8 cellular contexts compared by ENCODE assay signal in genomic region chr19:51108066-51108804, GRCh38. TPM values are rescaled to one million over a fixed set of nuclear protein-coding genes. Genes with fewer than 3 reads are reported as not detected.
DNase-seq lines count a peak whose midpoint lies in the region; ATAC-seq and TF ChIP-seq lines count a peak whose summit lies in the region.

Gene CTU1 (minus strand): TSS chr19:51108409. CDS start chr19:51104569, 3,840 bp downstream.

- peaks cover 9% of the 10 kb centered on the region; the same call in 2 of the 3 replicates for H3K36me3 Mint-ChIP-seq in GM23338 (ENCODE audit: low read depth)
- peaks cover 26% of the 10 kb centered on the region for H3K36me3 Mint-ChIP-seq in activated T-helper 2 cell treated with anti-CD3 and anti-CD28 coated beads, Interferon-gamma antibody, Interleukin-2, Interleukin-4, amounts not matched to agents 10 μg/mL and 5 μg/mL and 100 μg/mL, durations not matched to agents 14 hours and 24 hours and 36 hours (ENCODE audit: low read depth)
- H3K36me3 Mint-ChIP-seq in naive thymus-derived CD8-positive, alpha-beta T cell: peaks cover 0 to 26% (median 0%) of the 10 kb centered on the region in 3 donors

- H3K79me2 ChIP-seq in DOHH2 (ENCODE audit: control insufficient read depth, low read length) (peaks cover 36% of the 10 kb centered on the region), GM23338 (replicated peaks; ENCODE audit: insufficient read depth) (peaks cover 8% of the 10 kb centered on the region)

- POLR2A ChIA-PET in naive thymus-derived CD8-positive, alpha-beta T cell (lab: Charles Lee): interaction anchor here (0.8 to 0.9 kb wide), 3 partner anchors 15 to 23 kb away, joined by 3 to 5 read pairs (median 3); no protein-coding TSS in a partner anchor

- ATAC-seq in GM23338: peak; percentile 96
- ATAC-seq in naive thymus-derived CD8-positive, alpha-beta T cell: peak; percentile 97 to 99

- TF ChIP-seq CTCF in DOHH2 (IDR thresholded peaks at IDR 0.05; ENCODE audit: low read depth, low read length, poor library complexity, severe bottlenecking) (no peak), GM23338 (conservative IDR thresholded peaks at IDR 0.05; ENCODE audit: low read depth in 2 of 2) (no peak), fibroblast of mammary gland (conservative IDR thresholded peaks at IDR 0.05; ENCODE audit: control insufficient read depth, insufficient read depth, low read depth, low read length) (no peak)

- peak; percentile 99 for DNase-seq in GM23338 (ENCODE audit: low spot score)
- DNase-seq in LHCN-M2 (ENCODE audit: low read depth): peak; percentile 99
- peak; percentile 99 for DNase-seq in RPMI8226
- DNase-seq in activated T-helper 2 cell treated with anti-CD3 and anti-CD28 coated beads, Interferon-gamma antibody, Interleukin-2, Interleukin-4, amounts not matched to agents 10 μg/mL and 5 μg/mL and 100 μg/mL, durations not matched to agents 14 hours and 24 hours and 36 hours (ENCODE audit: low spot score): peak; percentile 99
- peak; percentile 99 for DNase-seq in fibroblast of mammary gland (ENCODE audit: low read depth)
- peak; percentile 91 to 99 (median 98) for DNase-seq in naive thymus-derived CD8-positive, alpha-beta T cell
- peak; percentile 93 to 98 (median 98) for DNase-seq in stimulated activated naive CD4-positive, alpha-beta T cell (lab: John Stamatoyannopoulos, UW)

- H3K27me3 ChIP-seq in DOHH2 (ENCODE audit: control insufficient read depth, low read length) (peaks cover 7% of the 10 kb centered on the region), GM23338 (ENCODE audit: insufficient read depth) (no peaks in the 10 kb centered on the region)

- H4K20me1 ChIP-seq in DOHH2 (ENCODE audit: control insufficient read depth, insufficient read depth, low read depth, low read length): no peaks in the 10 kb centered on the region
- no peaks in the 10 kb centered on the region; the same call in 1 of the 2 replicates for H4K20me1 ChIP-seq in GM23338 (replicated peaks; ENCODE audit: insufficient read depth)

- H3K27me3 Mint-ChIP-seq in GM23338 (ENCODE audit: insufficient read depth, low read depth, poor library complexity): peaks cover 13% of the 10 kb centered on the region
- no peaks in the 10 kb centered on the region for H3K27me3 Mint-ChIP-seq in activated T-helper 2 cell treated with anti-CD3 and anti-CD28 coated beads, Interferon-gamma antibody, Interleukin-2, Interleukin-4, amounts not matched to agents 10 μg/mL and 5 μg/mL and 100 μg/mL, durations not matched to agents 14 hours and 24 hours and 36 hours (ENCODE audit: low read depth)
- no peaks in the 10 kb centered on the region for H3K27me3 Mint-ChIP-seq in naive thymus-derived CD8-positive, alpha-beta T cell

- no peaks in the 10 kb centered on the region; the same call in 2 of the 3 replicates for H3K9me3 Mint-ChIP-seq in GM23338
- H3K9me3 Mint-ChIP-seq in activated T-helper 2 cell treated with anti-CD3 and anti-CD28 coated beads, Interferon-gamma antibody, Interleukin-2, Interleukin-4, amounts not matched to agents 10 μg/mL and 5 μg/mL and 100 μg/mL, durations not matched to agents 14 hours and 24 hours and 36 hours: no peaks in the 10 kb centered on the region
- H3K9me3 Mint-ChIP-seq in naive thymus-derived CD8-positive, alpha-beta T cell: no peaks in the 10 kb centered on the region

- no peaks in the 10 kb centered on the region for H3K9me2 ChIP-seq in DOHH2 (replicated peaks; ENCODE audit: control insufficient read depth, low read length)
- no peaks in the 10 kb centered on the region for H3K9me2 ChIP-seq in GM23338 (ENCODE audit: insufficient read depth)

- peak within 1 kb of the TSS; percentile 98 for H3K4me3 Mint-ChIP-seq in GM23338
- peak within 1 kb of the TSS; percentile 84 for H3K4me3 Mint-ChIP-seq in activated T-helper 2 cell treated with anti-CD3 and anti-CD28 coated beads, Interferon-gamma antibody, Interleukin-2, Interleukin-4, amounts not matched to agents 10 μg/mL and 5 μg/mL and 100 μg/mL, durations not matched to agents 14 hours and 24 hours and 36 hours (ENCODE audit: low read depth)
- peak within 1 kb of the TSS; percentile 87 to 100 (median 98) for H3K4me3 Mint-ChIP-seq in naive thymus-derived CD8-positive, alpha-beta T cell

- no peaks in the 10 kb centered on the region for H3K9me3 ChIP-seq in DOHH2 (ENCODE audit: control insufficient read depth, insufficient read depth, low read length)

- H2AFZ ChIP-seq in GM23338: peak within 1 kb of the TSS; percentile 88

- H3K27ac ChIP-seq in DOHH2 (ENCODE audit: low read depth, low read length) (peak within 1 kb of the TSS; percentile 30; the same call in 1 of the 2 replicates), GM23338 (ENCODE audit: low read depth) (no peak within 1 kb of the TSS)

- H3K36me3 ChIP-seq in DOHH2 (ENCODE audit: control insufficient read depth, low read length) (peaks cover 30% of the 10 kb centered on the region), GM23338 (ENCODE audit: insufficient read depth) (no peaks in the 10 kb centered on the region; the same call in 1 of the 2 replicates)

- no peaks in the 10 kb centered on the region for H3F3A ChIP-seq in DOHH2 (ENCODE audit: control insufficient read depth, insufficient read depth)
- no peaks in the 10 kb centered on the region for H3F3A ChIP-seq in GM23338 (replicated peaks; ENCODE audit: low read depth)

- intact Hi-C loops in activated T-helper 2 cell treated with anti-CD3 and anti-CD28 coated beads, Interferon-gamma antibody, Interleukin-2, Interleukin-4, amounts not matched to agents 10 μg/mL and 5 μg/mL and 100 μg/mL, durations not matched to agents 14 hours and 24 hours and 36 hours (cut with micrococcal nuclease): loop anchor here (1.0 to 5.0 kb wide), 3 partner anchors 303 to 597 kb away; partner anchors contain the start of gene JOSD2

- peaks cover 24% of the 10 kb centered on the region for H3K4me1 ChIP-seq in DOHH2 (ENCODE audit: control insufficient read depth, low read length)
- H3K4me1 ChIP-seq in GM23338 (ENCODE audit: insufficient read depth): peaks cover 8% of the 10 kb centered on the region; the same call in 1 of the 2 replicates

- H3K4me2 ChIP-seq in DOHH2 (ENCODE audit: low read length) (peak within 1 kb of the TSS; percentile 79), GM23338 (peak within 1 kb of the TSS; percentile 95)

- H3K4me3 ChIP-seq in DOHH2 (ENCODE audit: low read length) (peak within 1 kb of the TSS; percentile 95), GM23338 (peak within 1 kb of the TSS; percentile 81), fibroblast of mammary gland (ENCODE audit: control insufficient read depth, low read depth, low read length) (peak within 1 kb of the TSS; percentile 89)

- peaks cover 5% of the 10 kb centered on the region for H3K4me1 Mint-ChIP-seq in GM23338
- H3K4me1 Mint-ChIP-seq in activated T-helper 2 cell treated with anti-CD3 and anti-CD28 coated beads, Interferon-gamma antibody, Interleukin-2, Interleukin-4, amounts not matched to agents 10 μg/mL and 5 μg/mL and 100 μg/mL, durations not matched to agents 14 hours and 24 hours and 36 hours (ENCODE audit: low read depth): peaks cover 19% of the 10 kb centered on the region
- H3K4me1 Mint-ChIP-seq in naive thymus-derived CD8-positive, alpha-beta T cell: peaks cover 27 to 47% (median 45%) of the 10 kb centered on the region in 4 donors

- peak within 1 kb of the TSS; percentile 93 for H3K27ac Mint-ChIP-seq in GM23338
- peak within 1 kb of the TSS; percentile 82 for H3K27ac Mint-ChIP-seq in activated T-helper 2 cell treated with anti-CD3 and anti-CD28 coated beads, Interferon-gamma antibody, Interleukin-2, Interleukin-4, amounts not matched to agents 10 μg/mL and 5 μg/mL and 100 μg/mL, durations not matched to agents 14 hours and 24 hours and 36 hours
- H3K27ac Mint-ChIP-seq in naive thymus-derived CD8-positive, alpha-beta T cell: peak within 1 kb of the TSS; percentile 94 to 100 (median 98)

TF ChIP-seq in GM23338, 12 proteins besides CTCF, POLR2A, EP300 and RAD21 (continues in another document):
- TF ChIP-seq POLR2AphosphoS5 (IDR thresholded peaks at IDR 0.05; ENCODE audit: low read depth): peak; percentile 65
- TF ChIP-seq EZH2 (IDR thresholded peaks at IDR 0.05; ENCODE audit: low read depth, unreplicated experiment): no peak
- TF ChIP-seq CREB1 (CRISPR knock-in tag; IDR thresholded peaks at IDR 0.05; ENCODE audit: low read depth): peak; percentile 76
- TF ChIP-seq ETS1 (IDR thresholded peaks at IDR 0.05): peak; percentile 99
- TF ChIP-seq ZNF331 (CRISPR knock-in tag; IDR thresholded peaks at IDR 0.05; ENCODE audit: low read depth): no peak

RNA-seq across cellular contexts. Expression of gene CTU1, which starts in this region (rescaled TPM):
- total RNA-seq in GM23338 (2014; rRNA removed; shearing (Covaris generic)): 15.6 and 18.8 TPM in 2 replicates
- 3.7 and 11.0 TPM in 2 replicates for polyA plus RNA-seq in GM23338 (2016; fragmentation: Nextera tagmentation; extraction: Ambion mirVana)
- 13.8 and 13.9 TPM in 2 replicates for total RNA-seq in LHCN-M2 (2014; rRNA removed)
- 4.4 TPM for polyA plus RNA-seq in LHCN-M2 (2012)
- total RNA-seq in activated T-helper 2 cell treated with anti-CD3 and anti-CD28 coated beads, Interferon-gamma antibody, Interleukin-2, Interleukin-4, amounts not matched to agents 10 μg/mL and 5 μg/mL and 100 μg/mL, durations not matched to agents 14 hours and 24 hours and 36 hours: 9.7 and 11.0 TPM in 2 replicates
- 10 to 100 TPM in 1 of 2 experiments, 1 to 10 TPM in 1; 10.0 to 10.3 TPM for total RNA-seq in naive thymus-derived CD8-positive, alpha-beta T cell
- 1 to 10 TPM; 2.4 to 9.3 (median 5.4) TPM for polyA plus RNA-seq in naive thymus-derived CD8-positive, alpha-beta T cell
